ENCODE assay signal across 39 cellular contexts in genomic region chr18:5944448-5944847, GRCh38. TPM values are rescaled to one million over a fixed set of nuclear protein-coding genes. Genes with fewer than 3 reads are reported as not detected.
"Had no signal": no experiment of that assay in that cellular context is flagged by ENCODE, and none has a peak within 500 bp of the region (broad histone marks: within the 10 kb centered on the region; RNA-seq: fewer than 3 reads in every experiment).

No MANE protein-coding gene starts in this region.

- H3K27ac Mint-ChIP-seq: activated B cell treated with CpG ODN at 0.5 μM for 24 hours; activated CD4-positive, alpha-beta memory T cell treated with anti-CD3 and anti-CD28 coated beads for 36 hours; activated CD4-positive, alpha-beta T cell treated with anti-CD3 and anti-CD28 coated beads, Interleukin-2, amount 10 ng/mL, durations not matched to agents 24 days and 14 days; activated CD8-positive, alpha-beta T cell treated with anti-CD3 and anti-CD28 coated beads for 36 hours; activated naive CD4-positive, alpha-beta T cell treated with anti-CD3 and anti-CD28 coated beads, Interleukin-2, amount 10 ng/mL, durations not matched to agents 7 days and 5 days; activated naive CD4-positive, alpha-beta T cell treated with anti-CD3 and anti-CD28 coated beads, Interleukin-2, amount 50 U/mL, for 24 hours; activated naive CD8-positive, alpha-beta T cell; activated naive CD8-positive, alpha-beta T cell treated with anti-CD3 and anti-CD28 coated beads, Interleukin-2, amount 10 ng/mL, durations not matched to agents 7 days and 5 days; activated naive CD8-positive, alpha-beta T cell treated with anti-CD3 and anti-CD28 coated beads, Interleukin-2, amount 50 U/mL, for 24 hours; activated T-cell treated with anti-CD3 and anti-CD28 coated beads, Interleukin-2, amount 50 U/mL, for 72 hours; activated T-helper 1 cell treated with anti-CD3 and anti-CD28 coated beads, Interleukin-12 subunit alpha, Interleukin-12 subunit beta, Interleukin-2, Interleukin-4 antibody, amounts not matched to agents 30 ng/mL and 10 ng/mL and 1 ng/mL, durations not matched to agents 14 hours and 24 hours and 36 hours; activated T-helper 17 cell treated with anti-CD3 and anti-CD28 coated beads, Interleukin-2, amount 50 U/mL, for 72 hours; brain; T-helper 1 cell treated with Interleukin-12 subunit alpha and Interleukin-12 subunit beta and Interleukin-4 antibody, amounts not matched to agents 30 μg/mL and 1 μg/mL, for 36 hours; T-helper 2 cell treated with Interferon-gamma antibody and Interleukin-4, amounts not matched to agents 5 μg/mL and 100 μg/mL, for 36 hours had no signal

- H3K4me3 ChIP-seq: ascending aorta, cardiac muscle cell had no signal

- H3K9me3 ChIP-seq: ascending aorta had no signal

- H3K4me1 ChIP-seq: ascending aorta had no signal

- H3K36me3 Mint-ChIP-seq: activated CD4-positive, alpha-beta memory T cell treated with anti-CD3 and anti-CD28 coated beads for 36 hours; activated naive CD4-positive, alpha-beta T cell treated with anti-CD3 and anti-CD28 coated beads, Interleukin-2, amount 10 ng/mL, durations not matched to agents 7 days and 5 days; activated naive CD4-positive, alpha-beta T cell treated with anti-CD3 and anti-CD28 coated beads, Interleukin-2, amount 50 U/mL, for 24 hours; activated naive CD8-positive, alpha-beta T cell; activated naive CD8-positive, alpha-beta T cell treated with anti-CD3 and anti-CD28 coated beads, Interleukin-2, amount 10 ng/mL, durations not matched to agents 7 days and 5 days; brain had no signal

- H3K27me3 ChIP-seq: ascending aorta, cardiac muscle cell had no signal

- H3K27ac ChIP-seq: ascending aorta, cardiac muscle cell, VCaP had no signal

- FAIRE-seq: bronchial epithelial cell, TTC549 had no signal

- DNase-seq: activated B cell treated with CpG ODN at 0.5 μM for 24 hours; activated CD4-positive, alpha-beta memory T cell treated with anti-CD3 and anti-CD28 coated beads for 36 hours; activated CD4-positive, alpha-beta T cell treated with anti-CD3 and anti-CD28 coated beads for 4 hours; activated CD4-positive, alpha-beta T cell treated with anti-CD3 and anti-CD28 coated beads, Interleukin-2, amount 10 ng/mL, durations not matched to agents 24 days and 14 days; activated CD4-positive, alpha-beta T cell treated with anti-CD3 and anti-CD28 coated beads, Interleukin-2, amount 50 U/mL, for 1 hour; activated CD4-positive, alpha-beta T cell treated with anti-CD3 and anti-CD28 coated beads, Interleukin-2, amount 50 U/mL, for 4 hours; activated CD4-positive, CD25-positive, alpha-beta regulatory T cell treated with anti-CD3 and anti-CD28 coated beads, Interleukin-2, amount 50 U/mL, for 72 hours; activated CD8-positive, alpha-beta memory T cell treated with anti-CD3 and anti-CD28 coated beads, Interleukin-2, amount 50 U/mL, for 4 hours; activated CD8-positive, alpha-beta T cell treated with anti-CD3 and anti-CD28 coated beads for 36 hours; activated effector memory CD4-positive, alpha-beta T cell treated with Interleukin-2 at 50 U/mL for 16 hours; activated gamma-delta T cell; activated naive CD4-positive, alpha-beta T cell treated with anti-CD3 and anti-CD28 coated beads, Interleukin-2, amount 10 ng/mL, durations not matched to agents 7 days and 5 days; activated naive CD4-positive, alpha-beta T cell treated with Interleukin-2 at 50 U/mL for 16 hours; activated naive CD8-positive, alpha-beta T cell treated with anti-CD3 and anti-CD28 coated beads, Interleukin-2, amount 10 ng/mL, durations not matched to agents 7 days and 5 days; activated naive CD8-positive, alpha-beta T cell treated with anti-CD3 and anti-CD28 coated beads, Interleukin-2, amount 50 U/mL, for 24 hours; activated T-cell treated with anti-CD3 and anti-CD28 coated beads for 4 hours; activated T-cell treated with anti-CD3 and anti-CD28 coated beads, Interleukin-2, amount 50 U/mL, for 1 hour; activated T-cell treated with anti-CD3 and anti-CD28 coated beads, Interleukin-2, amount 50 U/mL, for 4 hours; activated T-cell treated with anti-CD3 and anti-CD28 coated beads, Interleukin-2, amount 50 U/mL, for 72 hours; amygdala; anterior cingulate cortex; caudate nucleus; cerebellar nuclear complex; T-helper 2 cell; T-helper 9 cell had no signal

- H3K4me3 Mint-ChIP-seq: activated B cell treated with CpG ODN at 0.5 μM for 24 hours; activated CD4-positive, alpha-beta memory T cell treated with anti-CD3 and anti-CD28 coated beads for 36 hours; activated CD4-positive, alpha-beta T cell treated with anti-CD3 and anti-CD28 coated beads, Interleukin-2, amount 10 ng/mL, durations not matched to agents 24 days and 14 days; activated CD8-positive, alpha-beta T cell treated with anti-CD3 and anti-CD28 coated beads for 36 hours; activated naive CD4-positive, alpha-beta T cell treated with anti-CD3 and anti-CD28 coated beads, Interleukin-2, amount 10 ng/mL, durations not matched to agents 7 days and 5 days; activated naive CD4-positive, alpha-beta T cell treated with anti-CD3 and anti-CD28 coated beads, Interleukin-2, amount 50 U/mL, for 24 hours; activated naive CD8-positive, alpha-beta T cell; activated naive CD8-positive, alpha-beta T cell treated with anti-CD3 and anti-CD28 coated beads, Interleukin-2, amount 10 ng/mL, durations not matched to agents 7 days and 5 days; activated naive CD8-positive, alpha-beta T cell treated with anti-CD3 and anti-CD28 coated beads, Interleukin-2, amount 50 U/mL, for 24 hours; activated T-cell treated with anti-CD3 and anti-CD28 coated beads, Interleukin-2, amount 50 U/mL, for 4 hours; activated T-cell treated with anti-CD3 and anti-CD28 coated beads, Interleukin-2, amount 50 U/mL, for 72 hours; activated T-helper 1 cell treated with anti-CD3 and anti-CD28 coated beads, Interleukin-12 subunit alpha, Interleukin-12 subunit beta, Interleukin-2, Interleukin-4 antibody, amounts not matched to agents 30 ng/mL and 10 ng/mL and 1 ng/mL, durations not matched to agents 14 hours and 24 hours and 36 hours; activated T-helper 17 cell treated with anti-CD3 and anti-CD28 coated beads, Interleukin-2, amount 50 U/mL, for 72 hours; brain; central memory CD8-positive, alpha-beta T cell; T-helper 1 cell treated with Interleukin-12 subunit alpha and Interleukin-12 subunit beta and Interleukin-4 antibody, amounts not matched to agents 30 μg/mL and 1 μg/mL, for 36 hours; T-helper 2 cell treated with Interferon-gamma antibody and Interleukin-4, amounts not matched to agents 5 μg/mL and 100 μg/mL, for 36 hours had no signal

- H3K27me3 Mint-ChIP-seq: brain; central memory CD8-positive, alpha-beta T cell had no signal

- H3K36me3 ChIP-seq: ascending aorta, cardiac muscle cell had no signal

- ATAC-seq: activated CD8-positive, alpha-beta T cell treated with anti-CD3 and anti-CD28 coated beads for 36 hours; activated naive CD8-positive, alpha-beta T cell treated with anti-CD3 and anti-CD28 coated beads, Interleukin-2, amount 50 U/mL, for 24 hours; activated T-cell treated with anti-CD3 and anti-CD28 coated beads, Interleukin-2, amount 50 U/mL, for 4 hours; activated T-cell treated with anti-CD3 and anti-CD28 coated beads, Interleukin-2, amount 50 U/mL, for 72 hours; activated T-helper 17 cell treated with anti-CD3 and anti-CD28 coated beads, Interleukin-2, amount 50 U/mL, for 72 hours had no signal

- H3K4me1 Mint-ChIP-seq: activated B cell treated with CpG ODN at 0.5 μM for 24 hours; activated CD4-positive, alpha-beta T cell treated with anti-CD3 and anti-CD28 coated beads, Interleukin-2, amount 10 ng/mL, durations not matched to agents 24 days and 14 days; activated naive CD4-positive, alpha-beta T cell treated with anti-CD3 and anti-CD28 coated beads, Interleukin-2, amount 10 ng/mL, durations not matched to agents 7 days and 5 days; activated naive CD4-positive, alpha-beta T cell treated with anti-CD3 and anti-CD28 coated beads, Interleukin-2, amount 50 U/mL, for 24 hours; activated naive CD8-positive, alpha-beta T cell treated with anti-CD3 and anti-CD28 coated beads, Interleukin-2, amount 10 ng/mL, durations not matched to agents 7 days and 5 days; activated naive CD8-positive, alpha-beta T cell treated with anti-CD3 and anti-CD28 coated beads, Interleukin-2, amount 50 U/mL, for 24 hours; activated T-helper 17 cell treated with anti-CD3 and anti-CD28 coated beads, Interleukin-2, amount 50 U/mL, for 72 hours; central memory CD8-positive, alpha-beta T cell had no signal

- H3K9me3 Mint-ChIP-seq: activated B cell treated with CpG ODN at 0.5 μM for 24 hours; activated CD4-positive, alpha-beta memory T cell treated with anti-CD3 and anti-CD28 coated beads for 36 hours; activated CD4-positive, alpha-beta T cell treated with anti-CD3 and anti-CD28 coated beads, Interleukin-2, amount 10 ng/mL, durations not matched to agents 24 days and 14 days; activated CD8-positive, alpha-beta T cell treated with anti-CD3 and anti-CD28 coated beads for 36 hours; activated naive CD4-positive, alpha-beta T cell treated with anti-CD3 and anti-CD28 coated beads, Interleukin-2, amount 10 ng/mL, durations not matched to agents 7 days and 5 days; activated naive CD4-positive, alpha-beta T cell treated with anti-CD3 and anti-CD28 coated beads, Interleukin-2, amount 50 U/mL, for 24 hours; activated naive CD8-positive, alpha-beta T cell treated with anti-CD3 and anti-CD28 coated beads, Interleukin-2, amount 10 ng/mL, durations not matched to agents 7 days and 5 days; activated naive CD8-positive, alpha-beta T cell treated with anti-CD3 and anti-CD28 coated beads, Interleukin-2, amount 50 U/mL, for 24 hours; activated T-cell treated with anti-CD3 and anti-CD28 coated beads, Interleukin-2, amount 50 U/mL, for 4 hours; activated T-cell treated with anti-CD3 and anti-CD28 coated beads, Interleukin-2, amount 50 U/mL, for 72 hours; activated T-helper 1 cell treated with anti-CD3 and anti-CD28 coated beads, Interleukin-12 subunit alpha, Interleukin-12 subunit beta, Interleukin-2, Interleukin-4 antibody, amounts not matched to agents 30 ng/mL and 10 ng/mL and 1 ng/mL, durations not matched to agents 14 hours and 24 hours and 36 hours; activated T-helper 17 cell treated with anti-CD3 and anti-CD28 coated beads, Interleukin-2, amount 50 U/mL, for 72 hours; brain; T-helper 1 cell treated with Interleukin-12 subunit alpha and Interleukin-12 subunit beta and Interleukin-4 antibody, amounts not matched to agents 30 μg/mL and 1 μg/mL, for 36 hours; T-helper 2 cell treated with Interferon-gamma antibody and Interleukin-4, amounts not matched to agents 5 μg/mL and 100 μg/mL, for 36 hours had no signal

RNA-seq across cellular contexts. Expression of gene TMEM200C, which starts 49.1 kb away (rescaled TPM):
- total RNA-seq: activated B cell treated with CpG ODN at 0.5 μM for 24 hours; activated CD4-positive, alpha-beta memory T cell treated with anti-CD3 and anti-CD28 coated beads for 36 hours; activated CD4-positive, alpha-beta T cell treated with anti-CD3 and anti-CD28 coated beads, Interleukin-2, amount 10 ng/mL, durations not matched to agents 24 days and 14 days; activated CD8-positive, alpha-beta memory T cell treated with anti-CD3 and anti-CD28 coated beads for 36 hours; activated CD8-positive, alpha-beta T cell treated with anti-CD3 and anti-CD28 coated beads for 36 hours; activated naive CD8-positive, alpha-beta T cell treated with anti-CD3 and anti-CD28 coated beads, Interleukin-2, amount 10 ng/mL, durations not matched to agents 7 days and 5 days; activated T-cell treated with anti-CD3 and anti-CD28 coated beads, Interleukin-2, amount 50 U/mL, for 4 hours; activated T-cell treated with anti-CD3 and anti-CD28 coated beads, Interleukin-2, amount 50 U/mL, for 72 hours; activated T-helper 1 cell treated with anti-CD3 and anti-CD28 coated beads, Interleukin-12 subunit alpha, Interleukin-12 subunit beta, Interleukin-2, Interleukin-4 antibody, amounts not matched to agents 30 ng/mL and 10 ng/mL and 1 ng/mL, durations not matched to agents 14 hours and 24 hours and 36 hours; activated T-helper 17 cell treated with anti-CD3 and anti-CD28 coated beads, Interleukin-2, amount 50 U/mL, for 72 hours had no signal
